12 cellular contexts compared by ENCODE assay signal in the genomic region with DNA sequence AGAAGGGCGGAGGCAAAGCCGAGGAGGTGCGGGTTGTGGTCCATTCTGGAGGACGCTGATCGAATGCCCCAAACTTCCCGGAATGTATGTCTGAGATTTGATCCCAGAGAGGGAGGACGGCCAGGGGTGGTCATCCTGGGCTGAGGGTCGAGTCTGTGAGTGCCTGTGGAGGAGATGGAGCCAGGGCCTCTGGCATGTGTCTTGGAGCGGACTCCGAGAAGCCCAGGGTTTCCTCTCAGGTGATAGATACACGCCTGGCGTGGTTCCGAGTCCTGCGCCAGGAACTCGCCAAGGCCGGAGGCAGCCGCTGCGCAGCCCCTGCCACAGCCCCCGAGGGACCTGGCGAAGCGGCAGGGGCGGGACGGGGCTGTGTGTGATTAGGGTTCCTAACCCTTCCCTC. TPM values are rescaled to one million over a fixed set of nuclear protein-coding genes. Genes with fewer than 3 reads are reported as not detected.
DNase-seq lines count a peak whose midpoint lies in the region; ATAC-seq and TF ChIP-seq lines count a peak whose summit lies in the region.
"Had no signal": no experiment of that assay in that cellular context is flagged by ENCODE, and none has a peak within 500 bp of the region (broad histone marks: within the 10 kb centered on the region; RNA-seq: fewer than 3 reads in every experiment).

No MANE protein-coding gene starts in this region.

- H3K27me3 ChIP-seq in HUES48 (ENCODE audit: control insufficient read depth, insufficient read depth, low read length): peaks cover 7% of the 10 kb centered on the region; the same call in 1 of the 2 replicates
- H3K27me3 ChIP-seq in lung (ENCODE audit: control insufficient read depth, insufficient read depth): no peaks in the 10 kb centered on the region
- no peaks in the 10 kb centered on the region for H3K27me3 ChIP-seq in stomach smooth muscle (ENCODE audit: control insufficient read depth in 1 of 2, insufficient read depth in 2 of 2, low read length in 2 of 2)
- H3K27me3 ChIP-seq in naive thymus-derived CD4-positive, alpha-beta T cell (ENCODE audit: control insufficient read depth in 2 of 2, insufficient read depth in 2 of 2, low read length in 2 of 2): peaks cover 0 to 3% of the 10 kb centered on the region in 2 donors
- H3K27me3 ChIP-seq: adrenal gland had no signal

- H3K27ac ChIP-seq in HUES48 (ENCODE audit: low read depth, low read length) (no peak overlapping the region), lung (ENCODE audit: low read depth in 1 of 2, low read length in 1 of 2) (peak overlapping the region; percentile 23 to 58), stomach smooth muscle (ENCODE audit: low read length) (peak overlapping the region; percentile 84)
- no peak overlapping the region for H3K27ac ChIP-seq in naive thymus-derived CD4-positive, alpha-beta T cell (ENCODE audit: low read depth, low read length)

- H3K27me3 Mint-ChIP-seq in naive thymus-derived CD4-positive, alpha-beta T cell: peaks cover 3 to 50% (median 34%) of the 10 kb centered on the region in 5 donors

- intact Hi-C loops in naive thymus-derived CD4-positive, alpha-beta T cell (cut with micrococcal nuclease): no loop called here

- H3K36me3 ChIP-seq in HUES48 (ENCODE audit: control insufficient read depth, insufficient read depth, low read length) (no peaks in the 10 kb centered on the region), lung (ENCODE audit: control insufficient read depth in 2 of 2, insufficient read depth in 2 of 2, low read length in 2 of 2) (peaks cover 0 to 3% of the 10 kb centered on the region in 2 donors), stomach smooth muscle (ENCODE audit: control insufficient read depth in 2 of 2, insufficient read depth in 2 of 2, low read length in 2 of 2) (peaks cover 0 to 13% of the 10 kb centered on the region in 2 donors)
- peaks cover 0 to 5% (median 0%) of the 10 kb centered on the region in 3 experiments for H3K36me3 ChIP-seq in naive thymus-derived CD4-positive, alpha-beta T cell (ENCODE audit: control insufficient read depth in 2 of 3, insufficient read depth in 3 of 3, low read length in 3 of 3)
- H3K36me3 ChIP-seq: adrenal gland had no signal

- H3K9me3 ChIP-seq in HUES48 (ENCODE audit: control insufficient read depth, insufficient read depth, low read length) (peaks cover 87% of the 10 kb centered on the region), lung (ENCODE audit: control insufficient read depth in 2 of 2, insufficient read depth in 1 of 2, low read length in 1 of 2) (peaks cover 7 to 61% of the 10 kb centered on the region in 2 donors), stomach smooth muscle (ENCODE audit: control insufficient read depth in 2 of 2, low read length in 2 of 2) (peaks cover 20 to 25% of the 10 kb centered on the region in 2 donors)
- peaks cover 0 to 88% (median 10%) of the 10 kb centered on the region in 3 experiments for H3K9me3 ChIP-seq in naive thymus-derived CD4-positive, alpha-beta T cell (ENCODE audit: control insufficient read depth in 2 of 3, low read length in 3 of 3)

- no peaks in the 10 kb centered on the region for H3K4me1 Mint-ChIP-seq in naive thymus-derived CD4-positive, alpha-beta T cell
- H3K4me1 Mint-ChIP-seq: activated CD4-positive, alpha-beta T cell treated with anti-CD3 and anti-CD28 coated beads for 36 hours; immature natural killer cell had no signal

- peaks cover 11 to 53% (median 21%) of the 10 kb centered on the region in 5 donors for H3K36me3 Mint-ChIP-seq in naive thymus-derived CD4-positive, alpha-beta T cell

- no peak overlapping the region for H3K27ac Mint-ChIP-seq in naive thymus-derived CD4-positive, alpha-beta T cell
- H3K27ac Mint-ChIP-seq: activated CD4-positive, alpha-beta T cell treated with anti-CD3 and anti-CD28 coated beads for 36 hours; immature natural killer cell had no signal

- no peak for TF ChIP-seq CTCF in epithelial cell of esophagus (IDR thresholded peaks at IDR 0.05; ENCODE audit: insufficient read depth, low read depth, low read length, missing control alignments)
- TF ChIP-seq CTCF in lung (IDR thresholded peaks at IDR 0.05; ENCODE audit: control extremely low read depth, extremely low read depth): no peak

- H3K9ac ChIP-seq in HUES48 (ENCODE audit: low read depth, low read length) (no peak overlapping the region), stomach smooth muscle (ENCODE audit: low read length in 2 of 2) (peak overlapping the region; percentile 58 to 74)

- CTCF ChIA-PET in naive thymus-derived CD4-positive, alpha-beta T cell (lab: Charles Lee): no interaction called here

- H3K9me3 Mint-ChIP-seq in naive thymus-derived CD4-positive, alpha-beta T cell: peaks cover 34 to 97% (median 81%) of the 10 kb centered on the region in 11 donors

- no peaks in the 10 kb centered on the region for H3K4me1 ChIP-seq in HUES48 (ENCODE audit: control insufficient read depth, insufficient read depth, low read length)
- peaks cover 0 to 3% of the 10 kb centered on the region in 2 donors for H3K4me1 ChIP-seq in lung (ENCODE audit: control insufficient read depth in 2 of 2, insufficient read depth in 2 of 2, low read length in 2 of 2)
- peaks cover 18% of the 10 kb centered on the region for H3K4me1 ChIP-seq in stomach smooth muscle (ENCODE audit: control insufficient read depth, insufficient read depth, low read length)
- H3K4me1 ChIP-seq in naive thymus-derived CD4-positive, alpha-beta T cell (ENCODE audit: control insufficient read depth in 2 of 2, insufficient read depth in 2 of 2, low read length in 2 of 2): no peaks in the 10 kb centered on the region
- H3K4me1 ChIP-seq: adrenal gland had no signal

- WGBS in lung, 2 donors: 6% methylated on average over 23 of the region's 23 CpGs

- POLR2A ChIA-PET in naive thymus-derived CD4-positive, alpha-beta T cell (lab: Charles Lee): no interaction called here

- H3K4me3 ChIP-seq in HUES48 (ENCODE audit: low read depth, low read length) (peak overlapping the region; percentile 64), epithelial cell of esophagus (ENCODE audit: low read length) (peak overlapping the region; percentile 72), lung (peak overlapping the region; percentile 62), stomach smooth muscle (ENCODE audit: low read length in 2 of 2) (peak overlapping the region; percentile 91 to 95)
- no peak overlapping the region for H3K4me3 ChIP-seq in naive thymus-derived CD4-positive, alpha-beta T cell (ENCODE audit: low read length)

- DNase-seq in epithelial cell of esophagus (ENCODE audit: low read depth) (no peak), lung (ENCODE audit: low spot score) (no peak), OCI-M1 (lab: John Stamatoyannopoulos, UW) (no peak), epidermal melanocyte (ENCODE audit: insufficient read length, low spot score) (no peak)
- no peak for DNase-seq in naive thymus-derived CD4-positive, alpha-beta T cell
- DNase-seq: activated CD4-positive, alpha-beta T cell treated with anti-CD3 and anti-CD28 coated beads for 36 hours; immature natural killer cell; stimulated activated CD4-positive, alpha-beta T cell treated with anti-CD3 and anti-CD28 coated beads, Interleukin-2, amount 100 ng/mL, for 24 hours had no signal

- no peak for ATAC-seq in lung (ENCODE audit: insufficient read depth, low FRiP score)
- ATAC-seq in naive thymus-derived CD4-positive, alpha-beta T cell: no peak
- ATAC-seq in activated CD4-positive, CD25-positive, alpha-beta regulatory T cell treated with anti-CD3 and anti-CD28 coated beads, Interleukin-2, amount 50 U/mL, for 24 hours: no peak
- ATAC-seq: activated CD4-positive, alpha-beta T cell treated with anti-CD3 and anti-CD28 coated beads for 36 hours had no signal

- peak overlapping the region in 1 of 10 donors; percentile 20 for H3K4me3 Mint-ChIP-seq in naive thymus-derived CD4-positive, alpha-beta T cell
- H3K4me3 Mint-ChIP-seq: activated CD4-positive, alpha-beta T cell treated with anti-CD3 and anti-CD28 coated beads for 36 hours; immature natural killer cell had no signal

RNA-seq across cellular contexts. Expression of a gene that starts 0.4 kb away (rescaled TPM):
- 1 to 10 TPM; 3.5 to 5.6 TPM for total RNA-seq in lung
- 1 to 10 TPM in 1 of 2 donors, under 1 TPM in 1; 0.85 to 1.0 TPM for polyA plus RNA-seq in lung
- total RNA-seq in naive thymus-derived CD4-positive, alpha-beta T cell: under 1 TPM in 2 of 5 experiments, not detected in 3; 0.32 to 0.35 TPM
- polyA plus RNA-seq in naive thymus-derived CD4-positive, alpha-beta T cell: not detected
- total RNA-seq: activated CD4-positive, alpha-beta T cell treated with anti-CD3 and anti-CD28 coated beads for 36 hours had no signal
- polyA plus RNA-seq: immature natural killer cell had no signal

RNA-seq across cellular contexts. Expression of a gene that starts 45.6 kb away (rescaled TPM):
- total RNA-seq in lung: 1 to 10 TPM; 1.5 to 5.3 TPM
- 1 to 10 TPM in 1 of 2 donors, under 1 TPM in 1; 0.35 to 1.1 TPM for polyA plus RNA-seq in lung
- total RNA-seq in naive thymus-derived CD4-positive, alpha-beta T cell: 1 to 10 TPM in 3 of 5 experiments, under 1 TPM in 2; 0.17 to 3.2 (median 1.0) TPM
- polyA plus RNA-seq in naive thymus-derived CD4-positive, alpha-beta T cell: under 1 TPM; 0.49 to 0.82 TPM

RNA-seq across cellular contexts. Expression of a gene that starts 53.8 kb away (rescaled TPM):
- not detected for total RNA-seq in lung
- polyA plus RNA-seq in lung: not detected
- not detected for total RNA-seq in naive thymus-derived CD4-positive, alpha-beta T cell
- not detected for polyA plus RNA-seq in naive thymus-derived CD4-positive, alpha-beta T cell
- total RNA-seq: activated CD4-positive, alpha-beta T cell treated with anti-CD3 and anti-CD28 coated beads for 36 hours; adrenal gland had no signal
- polyA plus RNA-seq: immature natural killer cell had no signal

Comparison
In these comparisons a context has a peak if more than half of its experiments do, and no peak if none do; other contexts are left out.
1. H3K27ac ChIP-seq: peak in lung (2 of 2) and stomach smooth muscle (single experiment); none in HUES48 (single experiment) and naive thymus-derived CD4-positive, alpha-beta T cell (single experiment).